ENCODE assay signal across 19 cellular contexts in the genomic region with DNA sequence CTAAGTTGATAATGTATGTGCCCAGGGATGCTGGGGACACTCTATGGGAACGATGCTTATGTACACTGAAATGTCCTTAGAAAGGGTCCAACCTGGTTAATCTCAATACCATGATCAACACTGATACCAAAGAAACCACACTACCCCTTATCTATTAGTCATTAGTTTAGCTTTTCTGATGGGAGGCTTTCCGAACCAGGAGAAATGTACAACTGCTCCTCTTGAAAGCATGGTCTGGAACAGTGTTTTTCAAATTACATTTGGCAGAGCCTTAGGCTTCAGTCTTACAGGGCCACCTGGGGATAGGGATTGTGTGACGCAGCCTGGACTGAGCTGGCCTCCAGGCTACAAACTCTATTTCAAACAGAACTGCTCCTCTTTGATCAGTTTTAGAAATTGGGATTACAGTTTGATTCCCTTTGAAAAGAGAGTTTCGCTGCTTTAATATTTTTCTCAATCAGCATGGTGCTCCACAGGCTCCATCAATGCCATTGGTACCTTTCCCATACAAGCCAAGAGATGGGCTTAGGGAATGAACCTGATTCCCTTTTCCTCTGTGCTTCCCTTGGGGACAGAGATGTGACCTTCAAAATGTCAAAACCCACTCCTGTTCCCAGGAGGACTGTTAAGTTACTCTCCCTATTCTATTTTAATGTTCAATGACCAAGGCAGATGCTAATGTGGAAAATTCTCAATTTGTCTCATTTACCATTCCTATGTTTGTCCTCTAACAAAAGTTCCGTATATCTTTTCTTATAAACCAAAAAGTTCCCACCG.
DNase-seq lines count a peak whose midpoint lies in the region; ATAC-seq and TF ChIP-seq lines count a peak whose summit lies in the region.
"Had no signal": no experiment of that assay in that cellular context is flagged by ENCODE, and none has a peak within 500 bp of the region (broad histone marks: within the 10 kb centered on the region; RNA-seq: fewer than 3 reads in every experiment).

No MANE protein-coding gene starts in this region.

- H3K4me3 ChIP-seq in BE2C (ENCODE audit: low read depth, low read length): no peak overlapping the region
- H3K4me3 ChIP-seq in SK-N-SH (ENCODE audit: low read depth in 2 of 2, low read length in 1 of 2): no peak overlapping the region
- no peak overlapping the region for H3K4me3 ChIP-seq in heart right ventricle
- H3K4me3 ChIP-seq: BLaER1, GM12878, PC-9 had no signal

- in situ Hi-C loops in GM13977 (cut with MboI; ENCODE audit: low pct_unique_long_range_greater_than_20kb, low sequenced_read_pairs, unreplicated experiment): no loop called here

- H3K79me2 ChIP-seq in SK-N-SH (ENCODE audit: insufficient read depth): no peaks in the 10 kb centered on the region

- intact Hi-C loops in heart right ventricle (cut with DNase I): no loop called here
- intact Hi-C loops in sciatic nerve (cut with DNase I): no loop called here

- DNase-seq in BE2C (peak; percentile 76), SK-N-SH (peak; percentile 46), heart right ventricle (peak; percentile 16 to 38), sciatic nerve (ENCODE audit: low spot score) (no peak), GM13977 (ENCODE audit: low spot score) (no peak), DMS114 treated with DMSO at 0.1 percent for 48 hours (lab: John Stamatoyannopoulos, UW; ENCODE audit: unreplicated experiment) (no peak), inferior parietal cortex (ENCODE audit: extremely low spot score) (no peak), HUDEP-2 (lab: John Stamatoyannopoulos, UW; ENCODE audit: unreplicated experiment in 76 of 76) (no peak)
- DNase-seq: CD4-positive, alpha-beta T cell; GDM1; MM.1S; NCI-H2029; NCI-H526 treated with DMSO at 0.1 percent for 48 hours; PC-9; SHP77; SW 1271 had no signal

- H3K4me2 ChIP-seq in SK-N-SH: no peak overlapping the region
- H3K4me2 ChIP-seq: BLaER1, KMS-11, PC-9 had no signal

- peaks cover 12% of the 10 kb centered on the region for H3K4me1 ChIP-seq in BE2C
- H3K4me1 ChIP-seq in SK-N-SH (ENCODE audit: control insufficient read depth in 1 of 2, insufficient read depth in 2 of 2, low read depth in 1 of 2, low read length in 1 of 2): peaks cover 5 to 12% of the 10 kb centered on the region in 2 experiments
- H3K4me1 ChIP-seq in heart right ventricle: peaks cover 0 to 10% (median 0%) of the 10 kb centered on the region in 9 donors
- H3K4me1 ChIP-seq: BLaER1 had no signal

- H3K27ac ChIP-seq in SK-N-SH (ENCODE audit: low read depth in 2 of 2, low read length in 1 of 2) (peak overlapping the region; percentile 73 to 92; a peak in 3 of 4 replicates), heart right ventricle (peak overlapping the region in 5 of 10 donors; percentile 9 to 48 (median 47))
- H3K27ac ChIP-seq: BLaER1, KMS-11, PC-9 had no signal

- TF ChIP-seq CTCF in BE2C (IDR thresholded peaks at IDR 0.05; ENCODE audit: low read depth, low read length) (peak; percentile 43), SK-N-SH (IDR thresholded peaks at IDR 0.05) (no peak), heart right ventricle (IDR thresholded peaks at IDR 0.05) (peak in 3 of 9 donors; percentile 19 to 29 (median 19)), GM13977 (IDR thresholded peaks at IDR 0.05; ENCODE audit: extremely low read depth, insufficient read depth, missing control alignments) (no peak)

- H3K27me3 ChIP-seq in BE2C: no peaks in the 10 kb centered on the region
- no peaks in the 10 kb centered on the region for H3K27me3 ChIP-seq in SK-N-SH (ENCODE audit: insufficient read depth)
- H3K27me3 ChIP-seq in heart right ventricle: no peaks in the 10 kb centered on the region
- H3K27me3 ChIP-seq: BLaER1 had no signal

- POLR2A ChIA-PET in SK-N-SH (lab: Yijun Ruan, JAX): interaction anchor here (0.7 to 1.2 kb wide), 3 partner anchors 227 to 296 kb away, joined by 3 to 6 read pairs (median 3); partner anchors contain the start of gene ADAMTS9

- ATAC-seq in heart right ventricle: peak in 7 of 8 donors; percentile 79 to 95 (median 84)
- ATAC-seq in sciatic nerve: peak; percentile 88
- ATAC-seq: GM12878 had no signal

- no peaks in the 10 kb centered on the region for H3K36me3 ChIP-seq in BE2C
- no peaks in the 10 kb centered on the region for H3K36me3 ChIP-seq in SK-N-SH (replicated peaks in 1 of 2; ENCODE audit: control insufficient read depth in 1 of 2, insufficient read depth in 2 of 2, low read length in 1 of 2)
- no peaks in the 10 kb centered on the region for H3K36me3 ChIP-seq in heart right ventricle
- H3K36me3 ChIP-seq: BLaER1 had no signal

- H3K9ac ChIP-seq in SK-N-SH: no peak overlapping the region
- H3K9ac ChIP-seq: BLaER1, KMS-11 had no signal

- no peak overlapping the region for H2AFZ ChIP-seq in SK-N-SH (ENCODE audit: low read depth)
- H2AFZ ChIP-seq: PC-9 had no signal

- 48% methylated on average over 6 of the region's 6 CpGs for WGBS in SK-N-SH (ENCODE audit: low lambda C conversion rate)
- WGBS in heart right ventricle, 2 donors: 76 to 85% methylated on average over 6 of the region's 6 CpGs

- TF ChIP-seq EP300 in SK-N-SH (IDR thresholded peaks at IDR 0.05; ENCODE audit: borderline replicate concordance in 1 of 2, low read depth in 1 of 2, low read length in 1 of 2): peak; percentile 73 to 97

- H4K20me1 ChIP-seq in SK-N-SH (ENCODE audit: insufficient read depth): no peaks in the 10 kb centered on the region
- H4K20me1 ChIP-seq: BLaER1 had no signal

- peak; percentile 56 for TF ChIP-seq RAD21 in SK-N-SH (IDR thresholded peaks at IDR 0.05; ENCODE audit: low read length)

- no peaks in the 10 kb centered on the region for H3K9me2 ChIP-seq in SK-N-SH

- CTCF ChIA-PET in SK-N-SH (lab: Yijun Ruan, JAX): interaction anchor here (0.9 to 1.4 kb wide), 4 partner anchors 10 to 450 kb away, joined by 3 to 4 read pairs (median 3); partner anchors contain the start of gene ADAMTS9

- H3F3A ChIP-seq in SK-N-SH (replicated peaks; ENCODE audit: insufficient read depth): peaks cover 4% of the 10 kb centered on the region

- H3K9me3 ChIP-seq in BE2C (no peaks in the 10 kb centered on the region), SK-N-SH (no peaks in the 10 kb centered on the region), heart right ventricle (peaks cover 0 to 5% (median 0%) of the 10 kb centered on the region in 11 donors)
- H3K9me3 ChIP-seq: BLaER1 had no signal

TF ChIP-seq in SK-N-SH, 30 proteins besides CTCF, POLR2A, EP300 and RAD21:
- TF ChIP-seq TAF1 (IDR thresholded peaks at IDR 0.05; ENCODE audit: borderline replicate concordance, low read depth, low read length) (no peak), PBX3 (IDR thresholded peaks at IDR 0.05) (peak; percentile 41), YY1 (IDR thresholded peaks at IDR 0.05; ENCODE audit: low read depth) (no peak), RCOR1 (IDR thresholded peaks at IDR 0.05; ENCODE audit: low read length) (peak; percentile 89), MXI1 (IDR thresholded peaks at IDR 0.05; ENCODE audit: low read depth, low read length) (0 out of 2 replicates have a peak, but pooled peaks have one; percentile 25), EZH2phosphoT487 (IDR thresholded peaks at IDR 0.05; ENCODE audit: borderline replicate concordance, low read depth) (no peak), NRF1 (IDR thresholded peaks at IDR 0.05; ENCODE audit: low read depth, low read length) (no peak), FOSL2 (IDR thresholded peaks at IDR 0.05; ENCODE audit: borderline replicate concordance, low read depth) (peak; percentile 15; the same call in 1 of the 2 replicates), USF2 (IDR thresholded peaks at IDR 0.05; ENCODE audit: borderline replicate concordance, low read depth, low read length) (no peak), TCF12 (IDR thresholded peaks at IDR 0.05) (peak; percentile 84), TEAD4 (IDR thresholded peaks at IDR 0.05; ENCODE audit: borderline replicate concordance, insufficient read depth) (peak; percentile 72; the same call in 1 of the 2 replicates), NFIC (IDR thresholded peaks at IDR 0.05; ENCODE audit: borderline replicate concordance) (peak; percentile 58), GABPA (IDR thresholded peaks at IDR 0.05; ENCODE audit: low read depth) (no peak), GATA2 (CRISPR knock-in tag; IDR thresholded peaks at IDR 0.05) (peak; percentile 86), POLR2AphosphoS5 (IDR thresholded peaks at IDR 0.05; ENCODE audit: low read depth, low read length) (peak; percentile 38; the same call in 1 of the 2 replicates), JUND (IDR thresholded peaks at IDR 0.05) (peak; percentile 68), FOXJ3 (CRISPR knock-in tag; IDR thresholded peaks at IDR 0.05) (peak; percentile 69), CHD2 (IDR thresholded peaks at IDR 0.05; ENCODE audit: low read length, partially characterized antibody) (peak; percentile 70)
- TF ChIP-seq, protein P1, sequence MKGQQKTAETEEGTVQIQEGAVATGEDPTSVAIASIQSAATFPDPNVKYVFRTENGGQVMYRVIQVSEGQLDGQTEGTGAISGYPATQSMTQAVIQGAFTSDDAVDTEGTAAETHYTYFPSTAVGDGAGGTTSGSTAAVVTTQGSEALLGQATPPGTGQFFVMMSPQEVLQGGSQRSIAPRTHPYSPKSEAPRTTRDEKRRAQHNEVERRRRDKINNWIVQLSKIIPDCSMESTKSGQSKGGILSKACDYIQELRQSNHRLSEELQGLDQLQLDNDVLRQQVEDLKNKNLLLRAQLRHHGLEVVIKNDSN (IDR thresholded peaks at IDR 0.05; ENCODE audit: borderline replicate concordance, low read depth): no peak
- TF ChIP-seq, protein P2, sequence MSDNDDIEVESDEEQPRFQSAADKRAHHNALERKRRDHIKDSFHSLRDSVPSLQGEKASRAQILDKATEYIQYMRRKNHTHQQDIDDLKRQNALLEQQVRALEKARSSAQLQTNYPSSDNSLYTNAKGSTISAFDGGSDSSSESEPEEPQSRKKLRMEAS (IDR thresholded peaks at IDR 0.05; ENCODE audit: low read depth): no peak
TF ChIP-seq in SK-N-SH: peak in this region for 12.

Comparison
In these comparisons a context has a peak if more than half of its experiments do, and no peak if none do; other contexts are left out.
1. DNase-seq: peak in BE2C (single experiment), SK-N-SH (single experiment) and heart right ventricle (2 of 2); none in sciatic nerve (single experiment), GM13977 (single experiment), DMS114 treated with DMSO at 0.1 percent for 48 hours (single experiment), inferior parietal cortex (single experiment) and HUDEP-2 (0 of 76).